In genomic region chr3:18019178-18019530, GRCh38 we compare ENCODE assay signal across 23 cellular contexts.
"Had no signal": no experiment of that assay in that cellular context is flagged by ENCODE, and none has a peak within 500 bp of the region (broad histone marks: within the 10 kb centered on the region; RNA-seq: fewer than 3 reads in every experiment).

No MANE protein-coding gene starts in this region.

- H3K36me3 ChIP-seq: neutrophil, right lobe of liver, suprapubic skin, transverse colon, upper lobe of right lung, uterus had no signal

- ATAC-seq: effector memory CD8-positive, alpha-beta T cell; left lobe of liver; mucosa of descending colon; natural killer cell treated with Interleukin-12 subunit alpha and Interleukin-12 subunit beta and Interleukin-15 and Interleukin-18, amount 100 ng/mL, for 72 hours; right lobe of liver; stimulated activated naive CD8-positive, alpha-beta T cell treated with anti-CD3 and anti-CD28 coated beads, Interleukin-15, amount 100 ng/mL, for 72 hours; upper lobe of right lung had no signal

- H3K4me3 ChIP-seq: lung, mucosa of descending colon, right lobe of liver, suprapubic skin, transverse colon, upper lobe of right lung, uterus had no signal

- H3K79me2 ChIP-seq: parathyroid adenoma had no signal

- H3K27ac ChIP-seq: neutrophil, parathyroid adenoma, right lobe of liver, suprapubic skin, transverse colon, upper lobe of right lung, uterus had no signal

- DNase-seq: cortex of kidney; effector memory CD8-positive, alpha-beta T cell; hypothalamus; immature natural killer cell; mucosa of descending colon; naive B cell; right lobe of liver; small intestine; stimulated activated CD4-positive, alpha-beta T cell treated with anti-CD3 and anti-CD28 coated beads, Interleukin-12 subunit alpha, Interleukin-12 subunit beta, amount 100 ng/mL, for 4 hours; stimulated activated CD4-positive, alpha-beta T cell treated with anti-CD3 and anti-CD28 coated beads, Interleukin-1b, Interleukin-23, amount 100 ng/mL, for 48 hours; stimulated activated CD4-positive, alpha-beta T cell treated with anti-CD3 and anti-CD28 coated beads, Interleukin-4, amount 100 ng/mL, for 1 hour; stimulated activated CD8-positive, alpha-beta memory T cell treated with anti-CD3 and anti-CD28 coated beads, Interleukin-4, amount 100 ng/mL, for 48 hours; stimulated activated naive CD4-positive, alpha-beta T cell; stimulated activated naive CD8-positive, alpha-beta T cell treated with anti-CD3 and anti-CD28 coated beads, Interleukin-15, amount 100 ng/mL, for 72 hours; transverse colon; upper lobe of right lung; uterus had no signal

- H3K4me1 ChIP-seq: parathyroid adenoma, right lobe of liver, suprapubic skin, transverse colon, upper lobe of right lung, uterus had no signal

- H3K9me3 ChIP-seq: mucosa of descending colon, neutrophil, right lobe of liver, suprapubic skin, transverse colon, upper lobe of right lung, uterus had no signal

- H3K27me3 ChIP-seq: neutrophil, right lobe of liver, transverse colon, upper lobe of right lung, uterus had no signal

- H2AFZ ChIP-seq: parathyroid adenoma had no signal

- H3K9ac ChIP-seq: parathyroid adenoma had no signal
